ENCODE assay signal across 19 cellular contexts in genomic region chr10:12795723-12796122, GRCh38.
DNase-seq lines count a peak whose midpoint lies in the region; ATAC-seq and TF ChIP-seq lines count a peak whose summit lies in the region.
"Had no signal": no experiment of that assay in that cellular context is flagged by ENCODE, and none has a peak within 500 bp of the region (broad histone marks: within the 10 kb centered on the region; RNA-seq: fewer than 3 reads in every experiment).

No MANE protein-coding gene starts in this region.

- peaks cover 20% of the 10 kb centered on the region for H3K9me3 ChIP-seq in left ventricle myocardium inferior (replicated peaks)
- H3K9me3 ChIP-seq in esophagus squamous epithelium: no peaks in the 10 kb centered on the region
- H3K9me3 ChIP-seq in aorta (ENCODE audit: control insufficient read depth, low read length): peaks cover 2% of the 10 kb centered on the region
- H3K9me3 ChIP-seq: Peyer's patch had no signal

- peaks cover 17% of the 10 kb centered on the region for H3K36me3 ChIP-seq in left ventricle myocardium inferior
- peaks cover 0 to 13% (median 0%) of the 10 kb centered on the region in 3 donors for H3K36me3 ChIP-seq in esophagus squamous epithelium
- H3K36me3 ChIP-seq in rectal smooth muscle tissue (ENCODE audit: control insufficient read depth, insufficient read depth, low read length): peaks cover 2% of the 10 kb centered on the region
- no peaks in the 10 kb centered on the region for H3K36me3 ChIP-seq in aorta (ENCODE audit: control insufficient read depth in 1 of 2, insufficient read depth in 2 of 2, low read length in 1 of 2)

- no peaks in the 10 kb centered on the region for H3K4me1 Mint-ChIP-seq in activated CD4-positive, alpha-beta memory T cell treated with anti-CD3 and anti-CD28 coated beads, Interleukin-2, amount 10 ng/mL, durations not matched to agents 7 days and 5 days

- no peaks in the 10 kb centered on the region for H3K9me3 Mint-ChIP-seq in activated CD4-positive, alpha-beta memory T cell treated with anti-CD3 and anti-CD28 coated beads, Interleukin-2, amount 10 ng/mL, durations not matched to agents 7 days and 5 days

- H3K9ac ChIP-seq in rectal smooth muscle tissue (ENCODE audit: low read length): no peak overlapping the region
- H3K9ac ChIP-seq: KMS-11 had no signal

- H3K27ac ChIP-seq in left ventricle myocardium inferior (replicated peaks): no peak overlapping the region
- H3K27ac ChIP-seq in esophagus squamous epithelium: peak overlapping the region in 3 of 4 donors; percentile 51 to 75 (median 70)
- H3K27ac ChIP-seq in rectal smooth muscle tissue (ENCODE audit: low read depth, low read length): peak overlapping the region; percentile 45
- H3K27ac ChIP-seq in aorta (ENCODE audit: low read depth in 1 of 2, low read length in 2 of 2): no peak overlapping the region
- H3K27ac ChIP-seq: 22Rv1, C4-2B, KMS-11 had no signal

- peaks cover 6% of the 10 kb centered on the region for H3K36me3 Mint-ChIP-seq in activated CD4-positive, alpha-beta memory T cell treated with anti-CD3 and anti-CD28 coated beads, Interleukin-2, amount 10 ng/mL, durations not matched to agents 7 days and 5 days (ENCODE audit: low read depth)

- H3K4me3 ChIP-seq in left ventricle myocardium inferior: no peak overlapping the region
- no peak overlapping the region for H3K4me3 ChIP-seq in esophagus squamous epithelium
- no peak overlapping the region for H3K4me3 ChIP-seq in rectal smooth muscle tissue (ENCODE audit: low read length)
- H3K4me3 ChIP-seq in aorta (ENCODE audit: low read length in 2 of 2): no peak overlapping the region
- H3K4me3 ChIP-seq: Peyer's patch had no signal

- H3K4me3 Mint-ChIP-seq in activated CD4-positive, alpha-beta memory T cell treated with anti-CD3 and anti-CD28 coated beads, Interleukin-2, amount 10 ng/mL, durations not matched to agents 7 days and 5 days: no peak overlapping the region
- H3K4me3 Mint-ChIP-seq: HFFc6 had no signal

- no peak overlapping the region for H3K27ac Mint-ChIP-seq in activated CD4-positive, alpha-beta memory T cell treated with anti-CD3 and anti-CD28 coated beads, Interleukin-2, amount 10 ng/mL, durations not matched to agents 7 days and 5 days
- H3K27ac Mint-ChIP-seq: HFFc6 had no signal

- H3K27me3 ChIP-seq in left ventricle myocardium inferior (ENCODE audit: low read depth) (no peaks in the 10 kb centered on the region), esophagus squamous epithelium (no peaks in the 10 kb centered on the region), rectal smooth muscle tissue (ENCODE audit: control insufficient read depth, insufficient read depth, low read length) (no peaks in the 10 kb centered on the region), aorta (ENCODE audit: control insufficient read depth in 1 of 2, insufficient read depth in 2 of 2, low read length in 1 of 2) (no peaks in the 10 kb centered on the region)
- H3K27me3 ChIP-seq: Peyer's patch had no signal

- ATAC-seq in Right ventricle myocardium inferior: peak; percentile 68
- ATAC-seq in aorta (ENCODE audit: low FRiP score): peak; percentile 60
- ATAC-seq in GM21447 (IDR thresholded peaks at IDR 0.05; ENCODE audit: unreplicated experiment): no peak
- ATAC-seq in HG02588 (IDR thresholded peaks at IDR 0.05; ENCODE audit: unreplicated experiment): no peak

- CTCF ChIA-PET in activated CD4-positive, alpha-beta memory T cell treated with anti-CD3 and anti-CD28 coated beads, Interleukin-2, amount 10 ng/mL, durations not matched to agents 7 days and 5 days (lab: Charles Lee): interaction anchor here (1.3 kb wide), 1 partner anchor 13 kb away, joined by 3 read pairs; no protein-coding TSS in a partner anchor

- TF ChIP-seq POLR2A in esophagus squamous epithelium (IDR thresholded peaks at IDR 0.05): no peak

- no peaks in the 10 kb centered on the region for H3K27me3 Mint-ChIP-seq in activated CD4-positive, alpha-beta memory T cell treated with anti-CD3 and anti-CD28 coated beads, Interleukin-2, amount 10 ng/mL, durations not matched to agents 7 days and 5 days

- TF ChIP-seq CTCF in left ventricle myocardium inferior (IDR thresholded peaks at IDR 0.05; ENCODE audit: borderline replicate concordance) (no peak), esophagus squamous epithelium (IDR thresholded peaks at IDR 0.05) (no peak)

- POLR2A ChIA-PET in activated CD4-positive, alpha-beta memory T cell treated with anti-CD3 and anti-CD28 coated beads, Interleukin-2, amount 10 ng/mL, durations not matched to agents 7 days and 5 days (lab: Charles Lee): no interaction called here

- 80 to 83% methylated on average over 8 of the region's 8 CpGs for WGBS in esophagus squamous epithelium, 2 donors
- 82 to 86% methylated on average over 8 of the region's 8 CpGs for WGBS in aorta, 2 donors

- H3K4me1 ChIP-seq in left ventricle myocardium inferior (no peaks in the 10 kb centered on the region), esophagus squamous epithelium (peaks cover 0 to 15% (median 7%) of the 10 kb centered on the region in 3 donors), rectal smooth muscle tissue (ENCODE audit: control insufficient read depth, insufficient read depth, low read length) (peaks cover 3% of the 10 kb centered on the region), aorta (ENCODE audit: control insufficient read depth in 1 of 2, insufficient read depth in 2 of 2, low read length in 2 of 2) (no peaks in the 10 kb centered on the region)
- H3K4me1 ChIP-seq: Peyer's patch had no signal

- DNase-seq in Right ventricle myocardium inferior (ENCODE audit: missing footprints) (peak; percentile 51), left ventricle myocardium inferior (no peak), esophagus squamous epithelium (lab: John Stamatoyannopoulos, UW) (no peak), aorta (peak in 1 of 2 donors; percentile 56)
- no peak for DNase-seq in activated CD4-positive, alpha-beta memory T cell treated with anti-CD3 and anti-CD28 coated beads, Interleukin-2, amount 10 ng/mL, durations not matched to agents 7 days and 5 days
- DNase-seq: AML-193; DND-41; H7; HFFc6; MV-4-11; NCI-H1694 treated with DMSO at 0.1 percent for 48 hours; NK-92 treated with Interleukin-12 subunit alpha and Interleukin-12 subunit beta, amount 100 ng/mL, for 24 hours; Peyer's patch had no signal

- intact Hi-C loops in Right ventricle myocardium inferior (cut with DNase I) (no loop called here), left ventricle myocardium inferior (cut with micrococcal nuclease) (no loop called here), esophagus squamous epithelium (cut with DNase I) (no loop called here), aorta (cut with DNase I) (no loop called here)

Comparison
In these comparisons a context has a peak if more than half of its experiments do, and no peak if none do; other contexts are left out.
1. ATAC-seq: peak in Right ventricle myocardium inferior (single experiment) and aorta (single experiment); none in GM21447 (single experiment) and HG02588 (single experiment).
2. H3K27ac ChIP-seq: peak in esophagus squamous epithelium (3 of 4) and rectal smooth muscle tissue (single experiment); none in left ventricle myocardium inferior (single experiment) and aorta (0 of 2).